ENCODE assay signal across 1 cellular context in the genomic region with DNA sequence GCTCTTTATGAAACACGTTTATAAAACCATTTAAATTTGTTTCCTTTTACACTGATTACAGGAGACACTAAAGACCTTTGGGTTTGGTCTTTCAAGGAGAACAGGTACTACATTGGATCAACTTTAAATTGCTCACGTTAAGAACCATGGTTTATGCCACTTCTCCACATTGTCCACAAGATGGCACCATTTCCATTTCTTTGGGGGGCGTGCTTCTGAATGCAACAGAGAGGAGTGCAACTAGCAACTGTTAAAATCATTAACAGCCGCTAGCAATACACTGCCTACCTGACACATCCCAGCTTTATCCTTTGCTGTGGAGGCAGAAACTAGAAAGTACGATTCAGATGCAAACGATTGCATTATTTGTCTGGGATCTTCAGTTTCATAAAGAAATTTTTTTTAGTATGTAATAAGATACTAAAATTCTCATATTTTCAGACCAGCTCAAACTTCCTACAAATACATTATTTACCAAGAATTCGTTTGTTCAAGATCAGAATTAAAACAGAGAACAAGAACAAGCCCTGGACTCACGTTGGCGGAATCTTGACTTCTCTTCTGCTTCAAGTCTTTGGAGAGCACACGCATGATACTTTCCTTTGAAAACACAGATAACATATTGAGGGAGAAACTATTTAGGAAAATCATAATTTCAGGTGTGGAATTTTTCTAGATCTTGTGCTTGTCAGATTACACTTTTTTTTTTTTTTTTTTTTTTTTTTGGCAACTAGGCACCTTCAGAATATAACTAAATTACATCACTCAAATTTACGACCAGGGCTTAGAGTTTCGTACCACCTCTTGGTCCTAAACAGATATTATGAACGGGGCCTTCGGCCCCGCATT.
TF ChIP-seq lines count a peak whose summit lies in the region.

No MANE protein-coding gene starts in this region.

TF ChIP-seq in endothelial cell of umbilical vein, 7 proteins besides CTCF, POLR2A, EP300 and RAD21:
- no peak for TF ChIP-seq MYC (IDR thresholded peaks at IDR 0.05; ENCODE audit: low read depth, low read length)
- TF ChIP-seq, protein P1, sequence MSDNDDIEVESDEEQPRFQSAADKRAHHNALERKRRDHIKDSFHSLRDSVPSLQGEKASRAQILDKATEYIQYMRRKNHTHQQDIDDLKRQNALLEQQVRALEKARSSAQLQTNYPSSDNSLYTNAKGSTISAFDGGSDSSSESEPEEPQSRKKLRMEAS (IDR thresholded peaks at IDR 0.05; ENCODE audit: insufficient read depth, insufficient read length): no peak
- no peak for TF ChIP-seq GATA2 (IDR thresholded peaks at IDR 0.05; ENCODE audit: insufficient read depth, insufficient read length, low read depth, low read length)
- TF ChIP-seq JUN (IDR thresholded peaks at IDR 0.05; ENCODE audit: borderline replicate concordance, insufficient read depth, insufficient read length, low read depth): no peak
- no peak for TF ChIP-seq POLR2AphosphoS5 (IDR thresholded peaks at IDR 0.05; ENCODE audit: insufficient read depth, low read depth, low read length)
- TF ChIP-seq FOS (IDR thresholded peaks at IDR 0.05; ENCODE audit: borderline replicate concordance, insufficient read depth, low read length): no peak
- no peak for TF ChIP-seq EZH2 (IDR thresholded peaks at IDR 0.05; ENCODE audit: borderline replicate concordance, low read depth, low read length, severe bottlenecking)
